Comparison of ENCODE assay signal across 9 cellular contexts in genomic region chr6:118843685-118844390, GRCh38. TPM values are rescaled to one million over a fixed set of nuclear protein-coding genes. Genes with fewer than 3 reads are reported as not detected.
DNase-seq lines count a peak whose midpoint lies in the region; ATAC-seq and TF ChIP-seq lines count a peak whose summit lies in the region.
"Had no signal": no experiment of that assay in that cellular context is flagged by ENCODE, and none has a peak within 500 bp of the region (broad histone marks: within the 10 kb centered on the region; RNA-seq: fewer than 3 reads in every experiment).

No MANE protein-coding gene starts in this region.

- ATAC-seq in GM18519 (IDR thresholded peaks at IDR 0.05; ENCODE audit: low FRiP score, unreplicated experiment) (peak; percentile 85), GM21367 (IDR thresholded peaks at IDR 0.05; ENCODE audit: unreplicated experiment) (peak; percentile 87), HG03139 (IDR thresholded peaks at IDR 0.05; ENCODE audit: unreplicated experiment) (peak; percentile 80)

- no peaks in the 10 kb centered on the region for H3K36me3 Mint-ChIP-seq in Calu3 (ENCODE audit: insufficient read depth, unreplicated experiment)

- no peak overlapping the region for H3K4me3 Mint-ChIP-seq in Calu3 (ENCODE audit: low read depth, unreplicated experiment)

- H3K4me1 Mint-ChIP-seq in Calu3 (ENCODE audit: low read depth, unreplicated experiment) = peaks cover 12% of the 10 kb centered on the region

- DNase-seq in astrocyte of the spinal cord (ENCODE audit: low read depth, low spot score) (peak; percentile 41), Calu3 (no peak), inferior parietal cortex (ENCODE audit: extremely low spot score) (no peak)
- DNase-seq in activated effector memory CD4-positive, alpha-beta T cell treated with Interleukin-2 at 50 U/mL for 16 hours = no peak
- no peak for DNase-seq in activated CD4-positive, CD25-positive, alpha-beta regulatory T cell (lab: John Stamatoyannopoulos, UW)
- DNase-seq: Kasumi-1 had no signal

- no TSS peak for BruUV-seq in Calu3 (replicated peaks; lab: Mats Ljungman, UMichigan)

- H3K27ac Mint-ChIP-seq in Calu3 (ENCODE audit: unreplicated experiment) = no peak overlapping the region

- peaks cover 4% of the 10 kb centered on the region for H3K9me3 Mint-ChIP-seq in Calu3 (ENCODE audit: low read depth, unreplicated experiment)

- intact Hi-C loops in Calu3 (cut with micrococcal nuclease; ENCODE audit: unreplicated experiment) = no loop called here

- no peak overlapping the region for H3K4me3 ChIP-seq in astrocyte of the spinal cord (ENCODE audit: low read depth, low read length)

- CTCF ChIA-PET in Calu3 (lab: Charles Lee) = no interaction called here

- no peaks in the 10 kb centered on the region for H3K27me3 Mint-ChIP-seq in Calu3 (ENCODE audit: unreplicated experiment)

- TF ChIP-seq CTCF in astrocyte of the spinal cord (IDR thresholded peaks at IDR 0.05; ENCODE audit: low read depth, low read length) (no peak), Calu3 (IDR thresholded peaks at IDR 0.05; ENCODE audit: unreplicated experiment) (no peak)

- in situ Hi-C loops in astrocyte of the spinal cord (cut with HindIII; ENCODE audit: low sequenced_read_pairs) = no loop called here

RNA-seq across cellular contexts. Expression of gene ASF1A, which starts 50.1 kb away (rescaled TPM):
- 17.2 and 19.7 TPM in 2 replicates for total RNA-seq in Calu3 (2022)
